ENCODE assay signal across 8 cellular contexts in genomic region chr17:77478899-77479298, GRCh38.
DNase-seq lines count a peak whose midpoint lies in the region; ATAC-seq and TF ChIP-seq lines count a peak whose summit lies in the region.

No MANE protein-coding gene starts in this region.

- H3K27me3 ChIP-seq in BLaER1 (no peaks in the 10 kb centered on the region), psoas muscle (ENCODE audit: insufficient read depth in 3 of 3, low read length in 2 of 3) (no peaks in the 10 kb centered on the region)

- H3K9ac ChIP-seq in BLaER1 = peak overlapping the region; percentile 59; the same call in 1 of the 2 replicates

- H3K27ac ChIP-seq in BLaER1 = peak overlapping the region; percentile 93
- no peak overlapping the region for H3K27ac ChIP-seq in psoas muscle

- H3K4me1 ChIP-seq in BLaER1 (peaks cover 98% of the 10 kb centered on the region), psoas muscle (peaks cover 38% of the 10 kb centered on the region)

- CTCF ChIA-PET in GM10248 (lab: Yijun Ruan, JAX) = interaction anchor here (1.0 to 2.2 kb wide), 2 partner anchors 49 to 64 kb away, joined by 3 to 9 read pairs; no protein-coding TSS in a partner anchor

- H3K36me3 ChIP-seq in BLaER1 = peaks cover 58% of the 10 kb centered on the region
- peaks cover 0 to 21% of the 10 kb centered on the region in 2 donors for H3K36me3 ChIP-seq in psoas muscle (ENCODE audit: insufficient read depth in 1 of 2, low read depth in 1 of 2)

- H3K27ac Mint-ChIP-seq in HFFc6 (peak overlapping the region; percentile 98; the same call in 1 of the 2 replicates), naive B cell (peak overlapping the region; percentile 58 to 93 (median 80))
- H3K27ac Mint-ChIP-seq in activated naive CD8-positive, alpha-beta T cell treated with anti-CD3 and anti-CD28 coated beads, Interleukin-2, amount 10 ng/mL, durations not matched to agents 7 days and 5 days = peak overlapping the region; percentile 61

- intact Hi-C loops in psoas muscle (cut with DNase I) = no loop called here

- H3K9me3 ChIP-seq in BLaER1 (no peaks in the 10 kb centered on the region), psoas muscle (no peaks in the 10 kb centered on the region)

- H3K36me3 Mint-ChIP-seq in HFFc6 (ENCODE audit: low read depth) (peaks cover 7% of the 10 kb centered on the region), naive B cell (no peaks in the 10 kb centered on the region)
- peaks cover 23% of the 10 kb centered on the region for H3K36me3 Mint-ChIP-seq in activated naive CD8-positive, alpha-beta T cell treated with anti-CD3 and anti-CD28 coated beads, Interleukin-2, amount 10 ng/mL, durations not matched to agents 7 days and 5 days

- H3K4me1 Mint-ChIP-seq in HFFc6 (ENCODE audit: low read depth) (peaks cover 62% of the 10 kb centered on the region), naive B cell (peaks cover 43 to 75% (median 66%) of the 10 kb centered on the region in 3 donors)
- H3K4me1 Mint-ChIP-seq in activated naive CD8-positive, alpha-beta T cell treated with anti-CD3 and anti-CD28 coated beads, Interleukin-2, amount 10 ng/mL, durations not matched to agents 7 days and 5 days = peaks cover 43% of the 10 kb centered on the region

- ATAC-seq in activated naive CD8-positive, alpha-beta T cell treated with anti-CD3 and anti-CD28 coated beads, Interleukin-2, amount 10 ng/mL, durations not matched to agents 7 days and 5 days (ENCODE audit: low read depth) = no peak
- ATAC-seq in naive B cell (ENCODE audit: low read depth in 2 of 2) = no peak
- ATAC-seq in psoas muscle = no peak

- H3K9me3 Mint-ChIP-seq in HFFc6 (no peaks in the 10 kb centered on the region), naive B cell (no peaks in the 10 kb centered on the region)
- no peaks in the 10 kb centered on the region for H3K9me3 Mint-ChIP-seq in activated naive CD8-positive, alpha-beta T cell treated with anti-CD3 and anti-CD28 coated beads, Interleukin-2, amount 10 ng/mL, durations not matched to agents 7 days and 5 days

- H3K4me3 Mint-ChIP-seq in HFFc6 = peak overlapping the region; percentile 38; the same call in 1 of the 2 replicates
- no peak overlapping the region for H3K4me3 Mint-ChIP-seq in activated naive CD8-positive, alpha-beta T cell treated with anti-CD3 and anti-CD28 coated beads, Interleukin-2, amount 10 ng/mL, durations not matched to agents 7 days and 5 days
- no peak overlapping the region for H3K4me3 Mint-ChIP-seq in naive B cell

- peak overlapping the region; percentile 92 for H3K4me2 ChIP-seq in BLaER1

- DNase-seq in HFFc6 (no peak), naive B cell (no peak), psoas muscle (no peak), GM10248 (ENCODE audit: extremely low spot score) (no peak), kidney glomerular epithelial cell (lab: John Stamatoyannopoulos, UW) (no peak)
- no peak for DNase-seq in activated naive CD8-positive, alpha-beta T cell treated with anti-CD3 and anti-CD28 coated beads, Interleukin-2, amount 10 ng/mL, durations not matched to agents 7 days and 5 days
- DNase-seq in activated effector memory CD4-positive, alpha-beta T cell treated with anti-CD3 and anti-CD28 coated beads, Interleukin-2, amount 50 U/mL, for 16 hours = no peak

- WGBS in psoas muscle, 3 donors = 90 to 96% (median 95%) methylated on average over 11 of the region's 11 CpGs

- H3K4me3 ChIP-seq in BLaER1 (peak overlapping the region; percentile 50), psoas muscle (no peak overlapping the region)

- H3K27me3 Mint-ChIP-seq in HFFc6 (ENCODE audit: insufficient read depth) = peaks cover 17% of the 10 kb centered on the region
- H3K27me3 Mint-ChIP-seq in activated naive CD8-positive, alpha-beta T cell treated with anti-CD3 and anti-CD28 coated beads, Interleukin-2, amount 10 ng/mL, durations not matched to agents 7 days and 5 days = no peaks in the 10 kb centered on the region
- H3K27me3 Mint-ChIP-seq in naive B cell = no peaks in the 10 kb centered on the region

- peaks cover 98% of the 10 kb centered on the region for H4K20me1 ChIP-seq in BLaER1

- POLR2A ChIA-PET in activated naive CD8-positive, alpha-beta T cell treated with anti-CD3 and anti-CD28 coated beads, Interleukin-2, amount 10 ng/mL, durations not matched to agents 7 days and 5 days (lab: Charles Lee) = no interaction called here
- POLR2A ChIA-PET in GM10248 (lab: Yijun Ruan, JAX) = no interaction called here

- TF ChIP-seq CTCF in HFFc6 (IDR thresholded peaks at IDR 0.05) (no peak), psoas muscle (IDR thresholded peaks at IDR 0.05) (no peak), GM10248 (IDR thresholded peaks at IDR 0.05; ENCODE audit: control extremely low read depth, extremely low read depth, low read depth, missing control alignments) (no peak)
